In the genomic region with DNA sequence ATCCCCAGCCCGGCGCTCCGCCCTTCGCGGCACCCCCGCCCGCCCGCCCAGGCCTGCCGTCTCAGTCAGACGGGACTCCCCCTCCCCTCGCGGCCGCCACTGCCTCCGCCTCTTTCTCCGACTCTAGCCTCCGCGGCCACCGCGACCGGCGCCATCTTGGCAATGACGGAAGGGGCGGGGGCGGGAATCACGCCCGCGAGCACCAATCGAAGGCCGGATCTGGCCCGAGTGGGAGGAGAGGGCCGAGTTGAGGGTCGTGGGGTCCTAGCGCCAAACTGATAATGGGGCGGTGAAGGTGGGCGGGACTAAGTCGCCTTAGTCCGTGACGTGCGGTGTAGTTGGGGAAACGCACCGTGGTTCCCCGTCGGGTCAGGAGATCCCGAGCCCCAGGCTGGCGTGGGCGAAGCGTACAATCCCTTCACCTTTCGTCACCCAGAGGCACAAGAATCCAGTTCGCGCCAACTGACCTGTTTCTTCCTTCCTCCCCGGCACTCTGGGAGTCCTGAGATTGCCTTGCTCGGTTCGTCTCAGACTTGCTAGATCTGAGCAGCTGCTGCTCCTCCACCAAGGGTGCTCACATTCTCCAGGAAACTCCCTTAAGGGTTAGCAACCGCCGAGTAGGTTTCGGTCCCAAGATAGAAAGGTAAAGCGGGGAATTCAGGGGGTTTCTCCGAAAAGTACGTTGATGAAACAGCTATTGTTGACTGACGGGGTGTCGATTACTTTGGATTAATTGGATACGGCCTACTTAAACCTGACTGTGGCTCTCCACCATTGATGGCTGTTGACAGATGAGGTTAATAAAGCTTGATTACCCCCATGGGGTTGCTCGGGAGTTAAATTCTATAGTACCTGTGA, we compare ENCODE assay signal across 8 cellular contexts. TPM values are rescaled to one million over a fixed set of nuclear protein-coding genes. Genes with fewer than 3 reads are reported as not detected.
DNase-seq lines count a peak whose midpoint lies in the region; ATAC-seq and TF ChIP-seq lines count a peak whose summit lies in the region.

Gene DENND4A, minus strand, starts transcription at position 164 of the 858 bp plus-strand sequence. CDS start 35,843 bp downstream, outside the sequence.

- peak within 1 kb of the TSS; percentile 96 for H3K27ac Mint-ChIP-seq in activated naive CD8-positive, alpha-beta T cell treated with anti-CD3 and anti-CD28 coated beads for 36 hours
- peak within 1 kb of the TSS; percentile 98 for H3K27ac Mint-ChIP-seq in glutamatergic neuron (ENCODE audit: unreplicated experiment)
- peak within 1 kb of the TSS; percentile 98 for H3K27ac Mint-ChIP-seq in osteocyte (ENCODE audit: unreplicated experiment)

- CTCF ChIA-PET in GM10248 (lab: Yijun Ruan, JAX): interaction anchor here (0.8 to 3.7 kb wide), 11 partner anchors 10 to 65 kb away, joined by 3 to 12 read pairs (median 4); no protein-coding TSS in a partner anchor

- POLR2A ChIA-PET in GM10248 (lab: Yijun Ruan, JAX): interaction anchor here (0.5 to 3.7 kb wide), 10 partner anchors 8 to 607 kb away, joined by 3 to 22 read pairs (median 4); partner anchors contain the start of gene CLPX

- H3K27me3 Mint-ChIP-seq in activated naive CD8-positive, alpha-beta T cell treated with anti-CD3 and anti-CD28 coated beads for 36 hours: no peaks in the 10 kb centered on the region
- H3K27me3 Mint-ChIP-seq in glutamatergic neuron (ENCODE audit: unreplicated experiment) (peaks cover 6% of the 10 kb centered on the region), osteocyte (ENCODE audit: unreplicated experiment) (no peaks in the 10 kb centered on the region)

- H3K4me1 Mint-ChIP-seq in activated naive CD8-positive, alpha-beta T cell treated with anti-CD3 and anti-CD28 coated beads for 36 hours: peaks cover 59% of the 10 kb centered on the region
- peaks cover 11% of the 10 kb centered on the region for H3K4me1 Mint-ChIP-seq in glutamatergic neuron (ENCODE audit: low read depth, unreplicated experiment)
- H3K4me1 Mint-ChIP-seq in osteocyte (ENCODE audit: unreplicated experiment): peaks cover 40% of the 10 kb centered on the region

- 1% methylated on average over 63 of the region's 63 CpGs for WGBS in thymus

- H3K4me3 Mint-ChIP-seq in activated naive CD8-positive, alpha-beta T cell treated with anti-CD3 and anti-CD28 coated beads for 36 hours: peak within 1 kb of the TSS; percentile 83
- H3K4me3 Mint-ChIP-seq in glutamatergic neuron (ENCODE audit: unreplicated experiment): peak within 1 kb of the TSS; percentile 98
- peak within 1 kb of the TSS; percentile 95 for H3K4me3 Mint-ChIP-seq in osteocyte (ENCODE audit: unreplicated experiment)

- H3K4me1 ChIP-seq in thymus (ENCODE audit: control insufficient read depth, insufficient read depth, low read length): peaks cover 3% of the 10 kb centered on the region

- ATAC-seq in HG02623 (IDR thresholded peaks at IDR 0.05; ENCODE audit: unreplicated experiment): peak; percentile 78

- peaks cover 14% of the 10 kb centered on the region for H3K36me3 Mint-ChIP-seq in activated naive CD8-positive, alpha-beta T cell treated with anti-CD3 and anti-CD28 coated beads for 36 hours
- H3K36me3 Mint-ChIP-seq in glutamatergic neuron (ENCODE audit: unreplicated experiment) (no peaks in the 10 kb centered on the region), osteocyte (ENCODE audit: unreplicated experiment) (no peaks in the 10 kb centered on the region)

- DNase-seq in GM10248 (ENCODE audit: extremely low spot score) (peak; percentile 93), NCI-H1105 (lab: John Stamatoyannopoulos, UW) (peak; percentile 98), SKM-1 treated with dmso at 0.1 percent for 144 hours (lab: John Stamatoyannopoulos, UW; ENCODE audit: unreplicated experiment) (peak; percentile 97), glutamatergic neuron (peak; percentile 99), osteocyte (ENCODE audit: extremely low spot score, unreplicated experiment) (peak; percentile 99)
- peak; percentile 99 for DNase-seq in activated naive CD8-positive, alpha-beta T cell treated with anti-CD3 and anti-CD28 coated beads for 36 hours

- peak within 1 kb of the TSS; percentile 99 for H3K27ac ChIP-seq in thymus (ENCODE audit: low read depth)

- H3K4me3 ChIP-seq in thymus (ENCODE audit: low read length): peak within 1 kb of the TSS; percentile 76

- H3K9me3 ChIP-seq in thymus (ENCODE audit: control insufficient read depth): no peaks in the 10 kb centered on the region

- no peaks in the 10 kb centered on the region for H3K27me3 ChIP-seq in thymus (ENCODE audit: control insufficient read depth, insufficient read depth)

- no peaks in the 10 kb centered on the region for H3K9me3 Mint-ChIP-seq in activated naive CD8-positive, alpha-beta T cell treated with anti-CD3 and anti-CD28 coated beads for 36 hours
- H3K9me3 Mint-ChIP-seq in glutamatergic neuron (ENCODE audit: unreplicated experiment): peaks cover 1% of the 10 kb centered on the region
- no peaks in the 10 kb centered on the region for H3K9me3 Mint-ChIP-seq in osteocyte (ENCODE audit: unreplicated experiment)

- H3K36me3 ChIP-seq in thymus (ENCODE audit: control insufficient read depth, insufficient read depth): no peaks in the 10 kb centered on the region

- TF ChIP-seq CTCF in GM10248 (IDR thresholded peaks at IDR 0.05; ENCODE audit: control extremely low read depth, extremely low read depth, low read depth, missing control alignments) (no peak), glutamatergic neuron (IDR thresholded peaks at IDR 0.05; ENCODE audit: partially characterized antibody, unreplicated experiment) (no peak), osteocyte (IDR thresholded peaks at IDR 0.05) (no peak)

RNA-seq across cellular contexts. Expression of gene DENND4A, which starts in this region (rescaled TPM):
- total RNA-seq in activated naive CD8-positive, alpha-beta T cell treated with anti-CD3 and anti-CD28 coated beads for 36 hours: 10 to 100 TPM; 47.6 to 52.2 TPM
- total RNA-seq in glutamatergic neuron (ENCODE audit: unreplicated experiment) (23.7 TPM), osteocyte (22.5 and 24.5 TPM in 2 replicates)
- 15.9 TPM for polyA plus RNA-seq in thymus

Comparison
In these comparisons a context has a peak if more than half of its experiments do, and no peak if none do; other contexts are left out.
1. Peak in every context shown above with its lines: DNase-seq, ATAC-seq, H3K4me3 ChIP-seq and H3K27ac ChIP-seq.